Comparison of ENCODE assay signal across 11 cellular contexts in genomic region chr2:99403524-99403923, GRCh38.
A peak's percentile ranks its signal among the peaks of the same experiment; 100 is the strongest.
DNase-seq lines count a peak whose midpoint lies in the region; ATAC-seq, FAIRE-seq and TF ChIP-seq lines count a peak whose summit lies in the region.
"Had no signal": no experiment of that assay in that cellular context is flagged by ENCODE, and none has a peak within 500 bp of the region (broad histone marks: within the 10 kb centered on the region; RNA-seq: fewer than 3 reads in every experiment).

No MANE protein-coding gene starts in this region.

- no TSS peak for BruUV-seq in HepG2 (replicated peaks; lab: Mats Ljungman, UMichigan)

- peak; percentile 84 for FAIRE-seq in HepG2 (lab: Jason Lieb, UNC)

- peak; percentile 72 for TF ChIP-seq RAD21 in HepG2 (CRISPR knock-in tag; IDR thresholded peaks at IDR 0.05)

- CTCF ChIA-PET in HepG2 (lab: Yijun Ruan, JAX; ENCODE audit: low intra/inter-chr PET ratio, low total read pairs): no interaction called here

- peaks cover 36% of the 10 kb centered on the region for H3K36me3 Mint-ChIP-seq in CD4-positive, CD25-positive, alpha-beta regulatory T cell

- H3K4me2 ChIP-seq in HepG2 (ENCODE audit: low read depth, low read length): peak overlapping the region; percentile 40

- H3K4me1 ChIP-seq in CD4-positive, CD25-positive, alpha-beta regulatory T cell (ENCODE audit: control insufficient read depth, insufficient read depth, low read length, poor library complexity, severe bottlenecking): no peaks in the 10 kb centered on the region
- H3K4me1 ChIP-seq in HepG2 (ENCODE audit: insufficient read depth, low read length) (peaks cover 30% of the 10 kb centered on the region), uterus (no peaks in the 10 kb centered on the region)
- H3K4me1 ChIP-seq: lower lobe of right lung had no signal

- H3K27ac Mint-ChIP-seq in CD4-positive, CD25-positive, alpha-beta regulatory T cell: peak overlapping the region in 2 of 3 donors; percentile 59

- POLR2A ChIA-PET in HepG2 (lab: Yijun Ruan, JAX): interaction anchor here (1.0 to 4.0 kb wide), 3 partner anchors 10 to 223 kb away, joined by 3 to 24 read pairs (median 5); partner anchors contain the start of genes EIF5B, MITD1, MRPL30 and TXNDC9

- H2AFZ ChIP-seq in HepG2 (ENCODE audit: low read length): no peak overlapping the region

- no peaks in the 10 kb centered on the region for H3K9me3 Mint-ChIP-seq in CD4-positive, CD25-positive, alpha-beta regulatory T cell

- TF ChIP-seq CTCF in choroid plexus epithelial cell (conservative IDR thresholded peaks at IDR 0.05; ENCODE audit: low read depth, low read length): peak; percentile 30
- TF ChIP-seq CTCF in HepG2 (CRISPR knock-in tag; IDR thresholded peaks at IDR 0.05): peak; percentile 82
- no peak for TF ChIP-seq CTCF in uterus (IDR thresholded peaks at IDR 0.05)

- H3K4me1 Mint-ChIP-seq in CD4-positive, CD25-positive, alpha-beta regulatory T cell: peaks cover 0 to 13% (median 7%) of the 10 kb centered on the region in 4 donors

- TF ChIP-seq EP300 in HepG2 (IDR thresholded peaks at IDR 0.05; ENCODE audit: low read depth in 2 of 2, low read length in 2 of 2) (0 out of 4 replicates have a peak, but pooled peaks of 1 of the 2 experiments have one; percentile 19), HepG2 (CRISPR knock-in tag; IDR thresholded peaks at IDR 0.05; ENCODE audit: borderline replicate concordance) (no peak)

- H3K4me3 Mint-ChIP-seq in CD4-positive, CD25-positive, alpha-beta regulatory T cell: no peak overlapping the region
- H3K4me3 Mint-ChIP-seq: activated CD8-positive, alpha-beta memory T cell treated with anti-CD3 and anti-CD28 coated beads, Interleukin-2, amount 10 ng/mL, durations not matched to agents 7 days and 5 days had no signal

- TF ChIP-seq POLR2A in HepG2 (IDR thresholded peaks at IDR 0.05; ENCODE audit: insufficient read depth in 1 of 2, low read depth in 2 of 2, low read length in 2 of 2) (0 out of 4 replicates have a peak, but pooled peaks of 1 of the 2 experiments have one; percentile 15), uterus (IDR thresholded peaks at IDR 0.05) (no peak)

- peak in 1 of 3 donors; percentile 37 for DNase-seq in CD4-positive, CD25-positive, alpha-beta regulatory T cell
- DNase-seq in HuH-7 (ENCODE audit: low spot score) (peak; percentile 56), choroid plexus epithelial cell (ENCODE audit: low read depth) (peak; percentile 53), HepG2 (ENCODE audit: low spot score) (peak; percentile 88), uterus (no peak)
- DNase-seq in stimulated activated CD4-positive, alpha-beta T cell treated with anti-CD3 and anti-CD28 coated beads, Interleukin-2, amount 100 ng/mL, for 24 hours: no peak
- no peak for DNase-seq in stimulated activated naive CD4-positive, alpha-beta T cell (lab: John Stamatoyannopoulos, UW)
- DNase-seq: activated CD8-positive, alpha-beta memory T cell treated with anti-CD3 and anti-CD28 coated beads, Interleukin-2, amount 10 ng/mL, durations not matched to agents 7 days and 5 days; lower lobe of right lung had no signal

- H3K27ac ChIP-seq in CD4-positive, CD25-positive, alpha-beta regulatory T cell (ENCODE audit: insufficient read depth, low read length, poor library complexity, severe bottlenecking): peak overlapping the region; percentile 5
- H3K27ac ChIP-seq in HepG2 (ENCODE audit: extremely low read length, insufficient read depth, low read length) (peak overlapping the region; percentile 70), uterus (no peak overlapping the region)
- H3K27ac ChIP-seq: lower lobe of right lung, thoracic aorta had no signal

- no peaks in the 10 kb centered on the region for H3K27me3 Mint-ChIP-seq in CD4-positive, CD25-positive, alpha-beta regulatory T cell
- H3K27me3 Mint-ChIP-seq: activated CD8-positive, alpha-beta memory T cell treated with anti-CD3 and anti-CD28 coated beads, Interleukin-2, amount 10 ng/mL, durations not matched to agents 7 days and 5 days had no signal

- no peaks in the 10 kb centered on the region for H4K20me1 ChIP-seq in HepG2 (ENCODE audit: insufficient read depth, low read length)

- H3K9ac ChIP-seq in HepG2 (ENCODE audit: insufficient read depth, low read depth, low read length): peak overlapping the region; percentile 17; the same call in 1 of the 2 replicates

- in situ Hi-C loops in HepG2 (cut with HindIII; ENCODE audit: extremely low pct_ligation_motif_present, low pct_unique_long_range_greater_than_20kb): no loop called here

- H3K4me3 ChIP-seq in CD4-positive, CD25-positive, alpha-beta regulatory T cell (ENCODE audit: low read depth, low read length): no peak overlapping the region
- no peak overlapping the region for H3K4me3 ChIP-seq in choroid plexus epithelial cell (ENCODE audit: low read depth, low read length)
- H3K4me3 ChIP-seq in HepG2 (replicated peaks in 1 of 3; ENCODE audit: insufficient read depth in 1 of 3, low read depth in 2 of 3, low read length in 3 of 3): no peak overlapping the region
- no peak overlapping the region for H3K4me3 ChIP-seq in uterus
- H3K4me3 ChIP-seq: lower lobe of right lung, thoracic aorta had no signal

- intact Hi-C loops in HepG2 (cut with micrococcal nuclease; ENCODE audit: unreplicated experiment) (loop anchor here (1.0 kb wide), 2 partner anchors 66 to 222 kb away; partner anchors contain the start of genes EIF5B, MITD1 and MRPL30), uterus (cut with DNase I; ENCODE audit: low total_unique reads) (no loop called here)

- H3K27me3 ChIP-seq in CD4-positive, CD25-positive, alpha-beta regulatory T cell (ENCODE audit: control insufficient read depth, insufficient read depth, low read length): no peaks in the 10 kb centered on the region
- H3K27me3 ChIP-seq in HepG2 (ENCODE audit: control insufficient read depth in 1 of 2, insufficient read depth in 2 of 2, low read length in 2 of 2): no peaks in the 10 kb centered on the region
- no peaks in the 10 kb centered on the region for H3K27me3 ChIP-seq in uterus

- ATAC-seq in CD4-positive, CD25-positive, alpha-beta regulatory T cell (ENCODE audit: low read depth in 2 of 2): peak; percentile 34 to 42
- ATAC-seq in HepG2 (peak; percentile 95), GM18870 (IDR thresholded peaks at IDR 0.05; ENCODE audit: unreplicated experiment) (no peak)
- ATAC-seq: activated CD8-positive, alpha-beta memory T cell treated with anti-CD3 and anti-CD28 coated beads, Interleukin-2, amount 10 ng/mL, durations not matched to agents 7 days and 5 days had no signal

- WGBS in HepG2 (ENCODE audit: low lambda C conversion rate): 22% methylated on average over 4 of the region's 4 CpGs

- H3K79me2 ChIP-seq in HepG2 (ENCODE audit: insufficient read depth, low read length): no peaks in the 10 kb centered on the region

- H3K9me3 ChIP-seq in CD4-positive, CD25-positive, alpha-beta regulatory T cell (ENCODE audit: control insufficient read depth in 2 of 2, low read length in 2 of 2): no peaks in the 10 kb centered on the region
- H3K9me3 ChIP-seq in HepG2 (ENCODE audit: low read length): no peaks in the 10 kb centered on the region
- H3K9me3 ChIP-seq in uterus: no peaks in the 10 kb centered on the region
- H3K9me3 ChIP-seq: lower lobe of right lung, thoracic aorta had no signal

- H3K36me3 ChIP-seq in CD4-positive, CD25-positive, alpha-beta regulatory T cell (ENCODE audit: control insufficient read depth, insufficient read depth, low read length): peaks cover 85% of the 10 kb centered on the region
- H3K36me3 ChIP-seq in HepG2 (replicated peaks in 1 of 2; ENCODE audit: control insufficient read depth in 1 of 2, insufficient read depth in 2 of 2, low read length in 2 of 2) (peaks cover 19 to 67% of the 10 kb centered on the region in 2 experiments), uterus (no peaks in the 10 kb centered on the region)

TF ChIP-seq in HepG2, 621 proteins besides CTCF, POLR2A, EP300 and RAD21 (continues in another document):
- TF ChIP-seq MED8 (CRISPR knock-in tag; IDR thresholded peaks at IDR 0.05; ENCODE audit: insufficient replicate concordance): no peak
- TF ChIP-seq ZNF800 (CRISPR knock-in tag; IDR thresholded peaks at IDR 0.05): peak; percentile 21; the same call in 1 of the 2 replicates
- TF ChIP-seq ZFP41 (CRISPR knock-in tag; IDR thresholded peaks at IDR 0.05; ENCODE audit: borderline replicate concordance): no peak
- TF ChIP-seq THAP8 (CRISPR knock-in tag; IDR thresholded peaks at IDR 0.05; ENCODE audit: borderline replicate concordance): no peak
- peak; percentile 55; the same call in 1 of the 2 replicates for TF ChIP-seq ERF (CRISPR knock-in tag; IDR thresholded peaks at IDR 0.05)
- peak; percentile 61 for TF ChIP-seq MED1 (CRISPR knock-in tag; IDR thresholded peaks at IDR 0.05)
- no peak for TF ChIP-seq NFRKB (IDR thresholded peaks at IDR 0.05)
- TF ChIP-seq ZNF121 (CRISPR knock-in tag; IDR thresholded peaks at IDR 0.05): no peak
- no peak for TF ChIP-seq SMAD1 (CRISPR knock-in tag; IDR thresholded peaks at IDR 0.05; ENCODE audit: borderline replicate concordance, low read depth)
- TF ChIP-seq MIER2 (CRISPR knock-in tag; IDR thresholded peaks at IDR 0.05): no peak
- TF ChIP-seq HOXA3 (CRISPR knock-in tag; IDR thresholded peaks at IDR 0.05): peak; percentile 46; the same call in 1 of the 2 replicates
- no peak for TF ChIP-seq SOX6 (IDR thresholded peaks at IDR 0.05)
- peak; percentile 54; the same call in 1 of the 2 replicates for TF ChIP-seq SOX6 (CRISPR knock-in tag; IDR thresholded peaks at IDR 0.05)
- no peak for TF ChIP-seq CAMTA2 (CRISPR knock-in tag; IDR thresholded peaks at IDR 0.05; ENCODE audit: borderline replicate concordance)
- TF ChIP-seq CBX1 (IDR thresholded peaks at IDR 0.05; ENCODE audit: low read depth): no peak

Comparison
In these comparisons a context has a peak if more than half of its experiments do, and no peak if none do; other contexts are left out.
1. DNase-seq: peak in HuH-7 (single experiment), choroid plexus epithelial cell (single experiment) and HepG2 (single experiment); none in stimulated activated CD4-positive, alpha-beta T cell treated with anti-CD3 and anti-CD28 coated beads, Interleukin-2, amount 100 ng/mL, for 24 hours (0 of 2), uterus (0 of 2) and stimulated activated naive CD4-positive, alpha-beta T cell (0 of 6).
2. H3K27ac ChIP-seq: peak in CD4-positive, CD25-positive, alpha-beta regulatory T cell (single experiment) and HepG2 (single experiment); none in uterus (0 of 2).
3. CTCF ChIP-seq: peak in choroid plexus epithelial cell (single experiment) and HepG2 (single experiment); none in uterus (0 of 4).